Comparison of ENCODE assay signal across 23 cellular contexts in the genomic region with DNA sequence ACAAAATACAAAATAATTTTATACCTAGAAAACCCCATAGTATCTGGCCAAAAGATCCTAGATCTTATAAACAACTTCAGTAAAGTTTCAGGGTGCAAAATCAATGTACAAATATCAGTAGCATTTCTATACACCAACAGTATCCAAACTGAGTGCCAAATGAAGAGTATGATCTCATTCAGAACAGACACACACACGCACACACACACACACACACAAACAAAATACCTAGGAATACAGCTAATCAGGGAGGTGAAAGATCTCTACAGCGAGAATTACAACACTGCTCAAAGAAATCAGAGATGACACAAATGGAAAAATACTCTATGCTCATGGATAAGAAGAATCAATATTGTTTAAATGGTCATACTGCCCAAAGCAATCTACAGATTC. TPM values are rescaled to one million over a fixed set of nuclear protein-coding genes. Genes with fewer than 3 reads are reported as not detected.
A peak's percentile ranks its signal among the peaks of the same experiment; 100 is the strongest.
DNase-seq lines count a peak whose midpoint lies in the region; ATAC-seq lines count a peak whose summit lies in the region.
"Had no signal": no experiment of that assay in that cellular context is flagged by ENCODE, and none has a peak within 500 bp of the region (broad histone marks: within the 10 kb centered on the region; RNA-seq: fewer than 3 reads in every experiment).

No MANE protein-coding gene starts in this region.

- DNase-seq in left ventricle myocardium superior: no peak
- no peak for DNase-seq in left cardiac atrium
- DNase-seq in amniotic epithelial cell (ENCODE audit: low read depth): peak; percentile 31
- peak; percentile 31 for DNase-seq in fibroblast of peridontal ligament (ENCODE audit: extremely low read depth)
- no peak for DNase-seq in stimulated activated naive CD8-positive, alpha-beta T cell treated with anti-CD3 and anti-CD28 coated beads, Interleukin-15, amount 100 ng/mL, for 72 hours
- DNase-seq in stimulated activated naive CD8-positive, alpha-beta T cell treated with anti-CD3 and anti-CD28 coated beads, Interleukin-15, Interleukin-2, amounts not matched to agents 100 U/mL and 50 U/mL, for 24 hours: no peak
- DNase-seq: activated effector memory CD4-positive, alpha-beta T cell treated with Interleukin-2 at 50 U/mL for 16 hours; activated T-cell treated with anti-CD3 and anti-CD28 coated beads for 4 hours; AML-193; CD8-positive, alpha-beta memory T cell; DMS 273 treated with DMSO at 0.1 percent for 48 hours; GOT3; left colon; mesendoderm; NCI-H1436; NCI-H2081 treated with DMSO at 0.1 percent for 48 hours; NCI-H446 treated with DMSO at 0.1 percent for 48 hours; occipital lobe; T-helper 17 cell had no signal

- peak; percentile 19 for ATAC-seq in left ventricle myocardium superior
- ATAC-seq in left cardiac atrium: no peak
- ATAC-seq in stimulated activated naive CD8-positive, alpha-beta T cell treated with anti-CD3 and anti-CD28 coated beads, Interleukin-15, amount 100 ng/mL, for 72 hours: no peak
- ATAC-seq in stimulated activated naive CD8-positive, alpha-beta T cell treated with anti-CD3 and anti-CD28 coated beads, Interleukin-15, Interleukin-2, amounts not matched to agents 100 U/mL and 50 U/mL, for 24 hours: no peak
- no peak for ATAC-seq in HG03469 (IDR thresholded peaks at IDR 0.05; ENCODE audit: unreplicated experiment)
- ATAC-seq in HG02938 (IDR thresholded peaks at IDR 0.05; ENCODE audit: unreplicated experiment): no peak
- ATAC-seq: left colon, T-helper 17 cell had no signal

- H3K4me1 Mint-ChIP-seq in stimulated activated naive CD8-positive, alpha-beta T cell treated with anti-CD3 and anti-CD28 coated beads, Interleukin-15, amount 100 ng/mL, for 72 hours: peaks cover 10% of the 10 kb centered on the region

- H3K9me3 Mint-ChIP-seq in stimulated activated naive CD8-positive, alpha-beta T cell treated with anti-CD3 and anti-CD28 coated beads, Interleukin-15, amount 100 ng/mL, for 72 hours: no peaks in the 10 kb centered on the region
- H3K9me3 Mint-ChIP-seq: CD8-positive, alpha-beta memory T cell; IgD-negative memory B cell; stimulated activated naive CD8-positive, alpha-beta T cell treated with anti-CD3 and anti-CD28 coated beads, Interleukin-15, Interleukin-2, amounts not matched to agents 100 ng/mL and 50 ng/mL, for 24 hours had no signal

- H3K27me3 Mint-ChIP-seq in stimulated activated naive CD8-positive, alpha-beta T cell treated with anti-CD3 and anti-CD28 coated beads, Interleukin-15, amount 100 ng/mL, for 72 hours: no peaks in the 10 kb centered on the region
- H3K27me3 Mint-ChIP-seq: CD8-positive, alpha-beta memory T cell; IgD-negative memory B cell; stimulated activated naive CD8-positive, alpha-beta T cell treated with anti-CD3 and anti-CD28 coated beads, Interleukin-15, Interleukin-2, amounts not matched to agents 100 ng/mL and 50 ng/mL, for 24 hours; T-helper 17 cell had no signal

- intact Hi-C loops in left ventricle myocardium superior (cut with micrococcal nuclease) (no loop called here), left cardiac atrium (cut with DNase I) (no loop called here)

- H3K4me3 Mint-ChIP-seq in stimulated activated naive CD8-positive, alpha-beta T cell treated with anti-CD3 and anti-CD28 coated beads, Interleukin-15, amount 100 ng/mL, for 72 hours: no peak overlapping the region
- H3K4me3 Mint-ChIP-seq: CD8-positive, alpha-beta memory T cell; IgD-negative memory B cell; stimulated activated naive CD8-positive, alpha-beta T cell treated with anti-CD3 and anti-CD28 coated beads, Interleukin-15, Interleukin-2, amounts not matched to agents 100 ng/mL and 50 ng/mL, for 24 hours; T-helper 17 cell had no signal

- H3K27ac Mint-ChIP-seq in stimulated activated naive CD8-positive, alpha-beta T cell treated with anti-CD3 and anti-CD28 coated beads, Interleukin-15, amount 100 ng/mL, for 72 hours: no peak overlapping the region
- H3K27ac Mint-ChIP-seq: CD8-positive, alpha-beta memory T cell; IgD-negative memory B cell; stimulated activated naive CD8-positive, alpha-beta T cell treated with anti-CD3 and anti-CD28 coated beads, Interleukin-15, Interleukin-2, amounts not matched to agents 100 ng/mL and 50 ng/mL, for 24 hours had no signal

RNA-seq across cellular contexts. Expression of a gene that starts 49.2 kb away (rescaled TPM):
- 216 TPM for total RNA-seq in left ventricle myocardium superior
- 100 to 1,000 TPM; 131 to 138 TPM for total RNA-seq in left cardiac atrium

RNA-seq across cellular contexts. Expression of a gene that starts 56.1 kb away (rescaled TPM):
- total RNA-seq in left ventricle myocardium superior: 3.8 TPM
- total RNA-seq in left cardiac atrium: 1 to 10 TPM; 2.1 to 3.1 TPM
- total RNA-seq: CD8-positive, alpha-beta memory T cell; T-helper 17 cell had no signal

RNA-seq across cellular contexts. Expression of a gene that starts 57.0 kb away (rescaled TPM):
- total RNA-seq in left ventricle myocardium superior: 5.2 TPM
- total RNA-seq in left cardiac atrium: 1 to 10 TPM; 4.0 to 5.2 TPM

RNA-seq across cellular contexts. Expression of a gene that starts 58.5 kb away (rescaled TPM):
- total RNA-seq in left ventricle myocardium superior: 1.3 TPM
- 1 to 10 TPM; 1.6 to 1.7 TPM for total RNA-seq in left cardiac atrium

Comparison
In these comparisons a context has a peak if more than half of its experiments do, and no peak if none do; other contexts are left out.
1. DNase-seq: peak in amniotic epithelial cell (single experiment) and fibroblast of peridontal ligament (single experiment); none in left ventricle myocardium superior (single experiment), left cardiac atrium (single experiment), stimulated activated naive CD8-positive, alpha-beta T cell treated with anti-CD3 and anti-CD28 coated beads, Interleukin-15, amount 100 ng/mL, for 72 hours (0 of 2) and stimulated activated naive CD8-positive, alpha-beta T cell treated with anti-CD3 and anti-CD28 coated beads, Interleukin-15, Interleukin-2, amounts not matched to agents 100 U/mL and 50 U/mL, for 24 hours (single experiment).